8 cellular contexts compared by ENCODE assay signal in genomic region chr12:124764451-124764850, GRCh38.
DNase-seq lines count a peak whose midpoint lies in the region; ATAC-seq and TF ChIP-seq lines count a peak whose summit lies in the region.

No MANE protein-coding gene starts in this region.

- 47 to 64% (median 55%) methylated on average over 3 of the region's 3 CpGs for WGBS in adrenal gland, 4 donors

- intact Hi-C loops in adrenal gland (cut with DNase I) (loop anchor here (10.0 kb wide), 3 partner anchors 80 to 730 kb away; no protein-coding TSS in a partner anchor), tibial artery (cut with DNase I; ENCODE audit: low total_unique reads) (loop anchor here (10.0 kb wide), 1 partner anchor 380 kb away; no protein-coding TSS in a partner anchor)

- no peak for TF ChIP-seq POLR2A in adrenal gland (IDR thresholded peaks at IDR 0.05)

- no peak for ATAC-seq in GM18511 (IDR thresholded peaks at IDR 0.05; ENCODE audit: unreplicated experiment)
- no peak for ATAC-seq in HG02981 (IDR thresholded peaks at IDR 0.05; ENCODE audit: unreplicated experiment)

- H3K36me3 ChIP-seq in adrenal gland (replicated peaks in 1 of 2) (no peaks in the 10 kb centered on the region), tibial artery (no peaks in the 10 kb centered on the region)

- peaks cover 7 to 32% of the 10 kb centered on the region in 2 donors for H3K4me1 ChIP-seq in adrenal gland (replicated peaks in 1 of 2)
- H3K4me1 ChIP-seq in tibial artery, result peaks cover 8 to 67% (median 50%) of the 10 kb centered on the region in 4 donors

- H3K27ac ChIP-seq in adrenal gland, result peak overlapping the region in 3 of 5 donors; percentile 23 to 71 (median 51)
- peak overlapping the region; percentile 57 to 68 for H3K27ac ChIP-seq in tibial artery

- H3K27me3 ChIP-seq in adrenal gland (no peaks in the 10 kb centered on the region), tibial artery (no peaks in the 10 kb centered on the region)

- peak; percentile 75 for TF ChIP-seq CTCF in LNCAP (IDR thresholded peaks at IDR 0.05)
- TF ChIP-seq CTCF in adrenal gland (IDR thresholded peaks at IDR 0.05), result peak; percentile 63 to 87 (median 76)
- TF ChIP-seq CTCF in tibial artery (IDR thresholded peaks at IDR 0.05), result peak; percentile 66 to 83

- H3K4me3 ChIP-seq in adrenal gland (no peak overlapping the region), tibial artery (no peak overlapping the region)

- DNase-seq in EL (peak; percentile 56), adrenal gland (peak in 4 of 7 donors; percentile 33 to 89 (median 66)), kidney tubule cell (ENCODE audit: low spot score) (peak; percentile 61), tibial artery (peak in 1 of 2 donors; percentile 73)
- no peak for DNase-seq in activated CD8-positive, alpha-beta memory T cell treated with anti-CD3 and anti-CD28 coated beads for 24 hours

- H3K9me3 ChIP-seq in adrenal gland (replicated peaks in 1 of 3) (peaks cover 0 to 7% (median 0%) of the 10 kb centered on the region in 3 donors), tibial artery (peaks cover 0 to 13% (median 0%) of the 10 kb centered on the region in 3 donors)
